18 cellular contexts compared by ENCODE assay signal in the genomic region with DNA sequence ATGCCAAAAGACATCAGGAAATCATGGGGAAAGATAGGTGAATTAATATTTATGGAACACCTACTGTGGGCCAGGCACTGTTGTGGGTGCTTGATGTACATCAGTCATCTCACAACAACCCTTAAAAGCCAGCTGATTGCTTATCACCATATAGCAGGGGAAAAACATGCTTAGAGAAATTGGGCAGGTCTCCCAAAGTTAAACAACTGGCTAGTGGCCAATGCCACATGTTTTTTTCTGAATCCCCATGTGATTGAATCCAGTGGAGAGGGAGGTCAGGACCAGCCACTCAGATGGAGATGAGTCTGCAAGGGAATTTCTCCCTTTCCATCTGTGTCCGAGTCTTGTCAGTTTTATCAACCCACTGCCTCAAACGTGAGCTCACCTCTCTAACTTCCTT.
"Had no signal": no experiment of that assay in that cellular context is flagged by ENCODE, and none has a peak within 500 bp of the region (broad histone marks: within the 10 kb centered on the region; RNA-seq: fewer than 3 reads in every experiment).

No MANE protein-coding gene starts in this region.

- H3K27me3 ChIP-seq: body of pancreas, colonic mucosa, tibial nerve, uterus had no signal

- H3K4me3 ChIP-seq: body of pancreas, colonic mucosa, gastroesophageal sphincter, heart left ventricle, left ventricle myocardium inferior, mucosa of descending colon, tibial nerve, uterus had no signal

- H3K4me1 ChIP-seq: body of pancreas, colonic mucosa, heart left ventricle, left ventricle myocardium inferior, uterus had no signal

- H3K27ac ChIP-seq: body of pancreas, colonic mucosa, gastroesophageal sphincter, heart left ventricle, left ventricle myocardium inferior, tibial nerve, uterus had no signal

- H3K4me1 Mint-ChIP-seq: naive B cell, neural crest cell had no signal

- DNase-seq: activated CD4-positive, alpha-beta T cell treated with anti-CD3 and anti-CD28 coated beads, Interleukin-2, amount 50 U/mL, for 1 hour; activated CD8-positive, alpha-beta memory T cell treated with anti-CD3 and anti-CD28 coated beads, Interleukin-2, amount 50 U/mL, for 4 hours; activated naive CD4-positive, alpha-beta T cell treated with anti-CD3 and anti-CD28 coated beads for 36 hours; activated T-cell treated with anti-CD3 and anti-CD28 coated beads, Interleukin-2, amount 50 U/mL, for 4 hours; body of pancreas; caudate nucleus; colonic mucosa; heart left ventricle; kidney glomerular epithelial cell; left ventricle myocardium inferior; mucosa of descending colon; naive B cell; stimulated activated CD4-positive, alpha-beta T cell treated with anti-CD3 and anti-CD28 coated beads, Interleukin-2, amount 100 ng/mL, for 24 hours; stimulated activated naive CD4-positive, alpha-beta T cell treated with Interleukin-2 at 50 U/mL for 16 hours; uterus had no signal

- H3K9me3 ChIP-seq: body of pancreas, colonic mucosa, gastroesophageal sphincter, tibial nerve, uterus had no signal

- H3K36me3 ChIP-seq: colonic mucosa, gastroesophageal sphincter, heart left ventricle, left ventricle myocardium inferior, tibial nerve, uterus had no signal

- H3K27ac Mint-ChIP-seq: activated naive CD4-positive, alpha-beta T cell treated with anti-CD3 and anti-CD28 coated beads for 36 hours; naive B cell had no signal

- H3K4me3 Mint-ChIP-seq: activated naive CD4-positive, alpha-beta T cell treated with anti-CD3 and anti-CD28 coated beads for 36 hours; activated T-cell treated with anti-CD3 and anti-CD28 coated beads, Interleukin-2, amount 50 U/mL, for 4 hours; naive B cell; neural crest cell had no signal

- ATAC-seq: activated T-cell treated with anti-CD3 and anti-CD28 coated beads, Interleukin-2, amount 50 U/mL, for 4 hours; body of pancreas; gastroesophageal sphincter; heart left ventricle; mucosa of descending colon had no signal

- H3K9me3 Mint-ChIP-seq: activated naive CD4-positive, alpha-beta T cell treated with anti-CD3 and anti-CD28 coated beads for 36 hours; activated T-cell treated with anti-CD3 and anti-CD28 coated beads, Interleukin-2, amount 50 U/mL, for 4 hours; neural crest cell had no signal
